ENCODE assay signal across 7 cellular contexts in genomic region chrX:25503826-25504225, GRCh38.
"Had no signal": no experiment of that assay in that cellular context is flagged by ENCODE, and none has a peak within 500 bp of the region (broad histone marks: within the 10 kb centered on the region; RNA-seq: fewer than 3 reads in every experiment).

No MANE protein-coding gene starts in this region.

- H3K4me3 ChIP-seq: K562 had no signal

- H3K4me1 Mint-ChIP-seq: IgD-negative memory B cell had no signal

- H3K27ac ChIP-seq: HL-60, KMS-11 had no signal

- H3K27ac Mint-ChIP-seq: IgD-negative memory B cell had no signal

- H3K36me3 Mint-ChIP-seq: IgD-negative memory B cell had no signal

- H3K4me3 Mint-ChIP-seq: IgD-negative memory B cell had no signal

- H3K27me3 Mint-ChIP-seq: IgD-negative memory B cell had no signal

- H3K9ac ChIP-seq: KMS-11 had no signal

- H3K4me2 ChIP-seq: KMS-11 had no signal

- FAIRE-seq: K562 had no signal

- ATAC-seq: K562 had no signal

- DNase-seq: IMR-90, KBM-7, KG1 had no signal
